In the genomic region with DNA sequence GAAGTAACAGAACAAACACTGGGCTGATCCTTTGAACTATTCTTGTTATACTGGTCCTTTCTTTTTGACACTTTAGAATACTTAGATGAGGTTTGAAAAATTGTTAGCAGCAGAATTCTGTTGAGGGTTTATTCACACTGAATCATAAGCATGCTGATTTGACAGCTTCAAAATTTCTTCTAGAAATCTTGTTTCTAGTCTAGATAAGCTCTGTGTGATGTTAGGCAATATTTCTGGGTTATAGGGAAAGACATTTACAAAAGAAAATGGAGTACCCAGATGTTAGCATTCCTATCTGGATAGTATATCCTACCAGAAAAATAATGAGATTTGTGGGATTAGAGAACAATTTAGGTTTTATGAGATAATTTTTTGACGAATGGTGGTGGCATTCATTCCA, we compare ENCODE assay signal across 1 cellular context.
TF ChIP-seq lines count a peak whose summit lies in the region.

No MANE protein-coding gene starts in this region.

TF ChIP-seq in GM12878, 131 proteins besides CTCF, POLR2A, EP300 and RAD21:
- TF ChIP-seq, protein P1, sequence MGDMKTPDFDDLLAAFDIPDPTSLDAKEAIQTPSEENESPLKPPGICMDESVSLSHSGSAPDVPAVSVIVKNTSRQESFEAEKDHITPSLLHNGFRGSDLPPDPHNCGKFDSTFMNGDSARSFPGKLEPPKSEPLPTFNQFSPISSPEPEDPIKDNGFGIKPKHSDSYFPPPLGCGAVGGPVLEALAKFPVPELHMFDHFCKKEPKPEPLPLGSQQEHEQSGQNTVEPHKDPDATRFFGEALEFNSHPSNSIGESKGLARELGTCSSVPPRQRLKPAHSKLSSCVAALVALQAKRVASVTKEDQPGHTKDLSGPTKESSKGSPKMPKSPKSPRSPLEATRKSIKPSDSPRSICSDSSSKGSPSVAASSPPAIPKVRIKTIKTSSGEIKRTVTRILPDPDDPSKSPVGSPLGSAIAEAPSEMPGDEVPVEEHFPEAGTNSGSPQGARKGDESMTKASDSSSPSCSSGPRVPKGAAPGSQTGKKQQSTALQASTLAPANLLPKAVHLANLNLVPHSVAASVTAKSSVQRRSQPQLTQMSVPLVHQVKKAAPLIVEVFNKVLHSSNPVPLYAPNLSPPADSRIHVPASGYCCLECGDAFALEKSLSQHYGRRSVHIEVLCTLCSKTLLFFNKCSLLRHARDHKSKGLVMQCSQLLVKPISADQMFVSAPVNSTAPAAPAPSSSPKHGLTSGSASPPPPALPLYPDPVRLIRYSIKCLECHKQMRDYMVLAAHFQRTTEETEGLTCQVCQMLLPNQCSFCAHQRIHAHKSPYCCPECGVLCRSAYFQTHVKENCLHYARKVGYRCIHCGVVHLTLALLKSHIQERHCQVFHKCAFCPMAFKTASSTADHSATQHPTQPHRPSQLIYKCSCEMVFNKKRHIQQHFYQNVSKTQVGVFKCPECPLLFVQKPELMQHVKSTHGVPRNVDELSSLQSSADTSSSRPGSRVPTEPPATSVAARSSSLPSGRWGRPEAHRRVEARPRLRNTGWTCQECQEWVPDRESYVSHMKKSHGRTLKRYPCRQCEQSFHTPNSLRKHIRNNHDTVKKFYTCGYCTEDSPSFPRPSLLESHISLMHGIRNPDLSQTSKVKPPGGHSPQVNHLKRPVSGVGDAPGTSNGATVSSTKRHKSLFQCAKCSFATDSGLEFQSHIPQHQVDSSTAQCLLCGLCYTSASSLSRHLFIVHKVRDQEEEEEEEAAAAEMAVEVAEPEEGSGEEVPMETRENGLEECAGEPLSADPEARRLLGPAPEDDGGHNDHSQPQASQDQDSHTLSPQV (IDR thresholded peaks at IDR 0.05): no peak
- TF ChIP-seq MXI1 (IDR thresholded peaks at IDR 0.05; ENCODE audit: low read depth, low read length): no peak
- no peak for TF ChIP-seq NR2F1 (conservative IDR thresholded peaks at IDR 0.05)
- no peak for TF ChIP-seq SUZ12 (IDR thresholded peaks at IDR 0.05; ENCODE audit: unreplicated experiment)
- no peak for TF ChIP-seq DPF2 (IDR thresholded peaks at IDR 0.05)
- TF ChIP-seq, protein P2, sequence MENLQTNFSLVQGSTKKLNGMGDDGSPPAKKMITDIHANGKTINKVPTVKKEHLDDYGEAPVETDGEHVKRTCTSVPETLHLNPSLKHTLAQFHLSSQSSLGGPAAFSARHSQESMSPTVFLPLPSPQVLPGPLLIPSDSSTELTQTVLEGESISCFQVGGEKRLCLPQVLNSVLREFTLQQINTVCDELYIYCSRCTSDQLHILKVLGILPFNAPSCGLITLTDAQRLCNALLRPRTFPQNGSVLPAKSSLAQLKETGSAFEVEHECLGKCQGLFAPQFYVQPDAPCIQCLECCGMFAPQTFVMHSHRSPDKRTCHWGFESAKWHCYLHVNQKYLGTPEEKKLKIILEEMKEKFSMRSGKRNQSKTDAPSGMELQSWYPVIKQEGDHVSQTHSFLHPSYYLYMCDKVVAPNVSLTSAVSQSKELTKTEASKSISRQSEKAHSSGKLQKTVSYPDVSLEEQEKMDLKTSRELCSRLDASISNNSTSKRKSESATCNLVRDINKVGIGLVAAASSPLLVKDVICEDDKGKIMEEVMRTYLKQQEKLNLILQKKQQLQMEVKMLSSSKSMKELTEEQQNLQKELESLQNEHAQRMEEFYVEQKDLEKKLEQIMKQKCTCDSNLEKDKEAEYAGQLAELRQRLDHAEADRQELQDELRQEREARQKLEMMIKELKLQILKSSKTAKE (IDR thresholded peaks at IDR 0.05; ENCODE audit: low read depth, poor library complexity, severe bottlenecking): no peak
- TF ChIP-seq SMAD5 (IDR thresholded peaks at IDR 0.05; ENCODE audit: low read depth): no peak
TF ChIP-seq in GM12878: peak in this region for 0.
